ENCODE assay signal across 20 cellular contexts in genomic region chr3:59442056-59442455, GRCh38.
DNase-seq lines count a peak whose midpoint lies in the region; ATAC-seq and TF ChIP-seq lines count a peak whose summit lies in the region.
"Had no signal": no experiment of that assay in that cellular context is flagged by ENCODE, and none has a peak within 500 bp of the region (broad histone marks: within the 10 kb centered on the region; RNA-seq: fewer than 3 reads in every experiment).

No MANE protein-coding gene starts in this region.

- DNase-seq in GM23338 (ENCODE audit: low spot score), result peak; percentile 19
- DNase-seq in NCI-H82 treated with DMSO at 0.1 percent for 48 hours (lab: John Stamatoyannopoulos, UW; ENCODE audit: unreplicated experiment), result peak; percentile 20
- peak; percentile 77 for DNase-seq in left kidney (ENCODE audit: low read depth, low spot score)
- no peak for DNase-seq in OCI-M1 (lab: John Stamatoyannopoulos, UW)
- no peak for DNase-seq in osteoblast (ENCODE audit: insufficient read length, low spot score, missing footprints)
- DNase-seq in GM10248 (ENCODE audit: extremely low spot score), result no peak
- DNase-seq in SIG-M5 treated with dmso at 0.1 percent for 504 hours (lab: John Stamatoyannopoulos, UW; ENCODE audit: unreplicated experiment), result no peak
- DNase-seq: AML-193; CD8-positive, alpha-beta T cell; H9; MV-4-11; NCI-H146; NCI-H510A treated with DMSO at 0.1 percent for 48 hours; PC-9; SK-N-SH; T-helper 1 cell had no signal

- CTCF ChIA-PET in GM10248 (lab: Yijun Ruan, JAX), result interaction anchor here (1.3 to 5.0 kb wide), 2 partner anchors 14 kb away, joined by 7 to 18 read pairs; no protein-coding TSS in a partner anchor

- no peaks in the 10 kb centered on the region for H3F3A ChIP-seq in GM23338 (replicated peaks; ENCODE audit: low read depth)

- no peaks in the 10 kb centered on the region for H3K27me3 ChIP-seq in BLaER1
- H3K27me3 ChIP-seq in GM23338 (ENCODE audit: insufficient read depth), result peaks cover 90% of the 10 kb centered on the region
- no peaks in the 10 kb centered on the region for H3K27me3 ChIP-seq in osteoblast (ENCODE audit: insufficient read depth, low read length)

- H3K4me2 ChIP-seq in BLaER1 (peak overlapping the region; percentile 38), GM23338 (no peak overlapping the region), osteoblast (ENCODE audit: insufficient read depth, low read length) (no peak overlapping the region)
- H3K4me2 ChIP-seq: A549, PC-9, SK-N-SH had no signal

- no peaks in the 10 kb centered on the region for H3K9me3 Mint-ChIP-seq in GM23338
- H3K9me3 Mint-ChIP-seq: CD8-positive, alpha-beta T cell; H9; IgD-negative memory B cell had no signal

- POLR2A ChIA-PET in GM10248 (lab: Yijun Ruan, JAX), result no interaction called here

- peaks cover 63% of the 10 kb centered on the region for H3K27me3 Mint-ChIP-seq in GM23338 (ENCODE audit: insufficient read depth, low read depth, poor library complexity)
- H3K27me3 Mint-ChIP-seq: IgD-negative memory B cell had no signal

- no peak overlapping the region for H3K27ac Mint-ChIP-seq in GM23338
- H3K27ac Mint-ChIP-seq: CD8-positive, alpha-beta T cell; H9; IgD-negative memory B cell had no signal

- H3K4me3 Mint-ChIP-seq in GM23338, result no peak overlapping the region
- H3K4me3 Mint-ChIP-seq: CD8-positive, alpha-beta T cell; H9; IgD-negative memory B cell had no signal

- H3K4me3 ChIP-seq in BLaER1, result no peak overlapping the region
- H3K4me3 ChIP-seq in GM23338, result no peak overlapping the region
- no peak overlapping the region for H3K4me3 ChIP-seq in osteoblast (ENCODE audit: insufficient read depth, low read length)
- H3K4me3 ChIP-seq: A549, GM12878, PC-9 had no signal

- TF ChIP-seq CTCF in GM23338 (conservative IDR thresholded peaks at IDR 0.05; ENCODE audit: low read depth in 2 of 2), result no peak
- TF ChIP-seq CTCF in osteoblast (IDR thresholded peaks at IDR 0.05; ENCODE audit: extremely low read depth, low read depth, low read length), result no peak
- TF ChIP-seq CTCF in GM10248 (IDR thresholded peaks at IDR 0.05; ENCODE audit: control extremely low read depth, extremely low read depth, low read depth, missing control alignments), result no peak

- H3K9ac ChIP-seq in BLaER1, result no peak overlapping the region
- H3K9ac ChIP-seq: SK-N-SH had no signal

- peak; percentile 61 for ATAC-seq in GM23338
- ATAC-seq: A549; CD8-positive, alpha-beta T cell; GM12878 had no signal

- H3K4me1 Mint-ChIP-seq in GM23338, result peaks cover 2% of the 10 kb centered on the region; the same call in 2 of the 3 replicates

- no peaks in the 10 kb centered on the region for H4K20me1 ChIP-seq in BLaER1
- no peaks in the 10 kb centered on the region; the same call in 1 of the 2 replicates for H4K20me1 ChIP-seq in GM23338 (replicated peaks; ENCODE audit: insufficient read depth)
- H4K20me1 ChIP-seq in osteoblast (ENCODE audit: insufficient read depth, low read length), result no peaks in the 10 kb centered on the region

- H3K36me3 Mint-ChIP-seq in GM23338 (ENCODE audit: low read depth), result no peaks in the 10 kb centered on the region
- H3K36me3 Mint-ChIP-seq: CD8-positive, alpha-beta T cell had no signal

- no peak overlapping the region for H3K27ac ChIP-seq in BLaER1
- no peak overlapping the region for H3K27ac ChIP-seq in GM23338 (ENCODE audit: low read depth)
- H3K27ac ChIP-seq in osteoblast (ENCODE audit: low read depth, low read length), result no peak overlapping the region
- H3K27ac ChIP-seq: A549, PC-9 had no signal

- H3K36me3 ChIP-seq in BLaER1 (no peaks in the 10 kb centered on the region), GM23338 (ENCODE audit: insufficient read depth) (no peaks in the 10 kb centered on the region), osteoblast (ENCODE audit: insufficient read depth, low read length) (no peaks in the 10 kb centered on the region)

- no peaks in the 10 kb centered on the region for H3K79me2 ChIP-seq in GM23338 (replicated peaks; ENCODE audit: insufficient read depth)
- no peaks in the 10 kb centered on the region for H3K79me2 ChIP-seq in osteoblast (ENCODE audit: insufficient read depth, low read length)

- H3K9me3 ChIP-seq in BLaER1 (peaks cover 10% of the 10 kb centered on the region; the same call in 1 of the 2 replicates), osteoblast (ENCODE audit: low read depth, low read length) (no peaks in the 10 kb centered on the region)
- H3K9me3 ChIP-seq: A549, SK-N-SH had no signal

- peaks cover 10% of the 10 kb centered on the region for H3K4me1 ChIP-seq in BLaER1
- H3K4me1 ChIP-seq in GM23338 (ENCODE audit: insufficient read depth), result no peaks in the 10 kb centered on the region; the same call in 1 of the 2 replicates
- no peaks in the 10 kb centered on the region for H3K4me1 ChIP-seq in osteoblast (ENCODE audit: insufficient read depth, low read length)
- H3K4me1 ChIP-seq: A549 had no signal

- H2AFZ ChIP-seq in GM23338 (no peak overlapping the region), osteoblast (ENCODE audit: low read length) (no peak overlapping the region)
- H2AFZ ChIP-seq: PC-9 had no signal

- H3K9me2 ChIP-seq in GM23338 (ENCODE audit: insufficient read depth), result no peaks in the 10 kb centered on the region
- H3K9me2 ChIP-seq: SK-N-SH had no signal

TF ChIP-seq in GM23338, 12 proteins besides CTCF, POLR2A, EP300 and RAD21 (continues in another document):
- no peak for TF ChIP-seq ETS1 (IDR thresholded peaks at IDR 0.05)
- TF ChIP-seq ZNF331 (CRISPR knock-in tag; IDR thresholded peaks at IDR 0.05; ENCODE audit: low read depth), result no peak
- no peak for TF ChIP-seq NANOG (IDR thresholded peaks at IDR 0.05; ENCODE audit: borderline replicate concordance)
- TF ChIP-seq STAT1 (IDR thresholded peaks at IDR 0.05; ENCODE audit: unreplicated experiment), result no peak
- no peak for TF ChIP-seq EZH2 (IDR thresholded peaks at IDR 0.05; ENCODE audit: low read depth, unreplicated experiment)
- no peak for TF ChIP-seq ZNF114 (CRISPR knock-in tag; IDR thresholded peaks at IDR 0.05)
- TF ChIP-seq REST (IDR thresholded peaks at IDR 0.05; ENCODE audit: unreplicated experiment), result no peak
- TF ChIP-seq JUNB (IDR thresholded peaks at IDR 0.05; ENCODE audit: unreplicated experiment), result no peak
- TF ChIP-seq POLR2AphosphoS5 (IDR thresholded peaks at IDR 0.05; ENCODE audit: low read depth), result no peak
- TF ChIP-seq CREB1 (CRISPR knock-in tag; IDR thresholded peaks at IDR 0.05; ENCODE audit: low read depth), result no peak

Comparison
In these comparisons a context has a peak if more than half of its experiments do, and no peak if none do; other contexts are left out.
1. DNase-seq: peak in GM23338 (single experiment), NCI-H82 treated with DMSO at 0.1 percent for 48 hours (single experiment) and left kidney (single experiment); none in OCI-M1 (single experiment), osteoblast (single experiment), GM10248 (single experiment) and SIG-M5 treated with dmso at 0.1 percent for 504 hours (single experiment).